In the genomic region with DNA sequence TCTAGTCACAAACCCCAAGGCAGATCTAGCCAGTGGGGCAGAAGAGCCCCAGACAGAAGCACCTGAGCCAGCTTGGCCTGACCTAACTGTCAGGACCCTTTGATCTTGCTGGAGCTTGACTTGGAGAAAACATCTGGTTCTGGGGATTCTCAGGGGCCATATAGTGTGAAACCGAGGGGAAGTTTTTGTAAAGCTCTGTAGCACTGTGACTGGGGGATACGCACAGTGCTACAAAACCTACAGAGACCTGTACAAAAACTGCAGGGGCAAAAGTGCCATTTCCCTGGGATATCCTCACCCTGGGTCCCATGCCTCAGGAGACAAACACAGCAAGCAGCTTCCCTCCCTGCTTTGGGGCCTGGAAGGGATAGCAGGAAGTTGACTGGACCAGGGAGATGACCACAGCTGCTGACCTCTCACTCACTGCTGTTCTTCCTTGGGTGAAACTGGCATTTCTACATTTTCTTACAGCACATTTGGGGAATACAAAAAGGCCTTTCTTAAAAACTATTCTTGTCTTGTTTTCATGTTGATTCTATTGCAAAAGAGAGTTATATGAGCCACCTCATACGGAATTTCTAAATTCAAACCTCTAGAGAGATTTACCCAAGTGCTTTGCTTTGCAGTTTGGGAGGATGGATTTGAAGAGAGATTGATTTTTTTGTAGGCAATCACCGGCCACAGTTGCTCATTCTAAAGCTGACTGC, we compare ENCODE assay signal across 11 cellular contexts.
DNase-seq lines count a peak whose midpoint lies in the region; ATAC-seq and TF ChIP-seq lines count a peak whose summit lies in the region.
"Had no signal": no experiment of that assay in that cellular context is flagged by ENCODE, and none has a peak within 500 bp of the region (broad histone marks: within the 10 kb centered on the region; RNA-seq: fewer than 3 reads in every experiment).

No MANE protein-coding gene starts in this region.

- BruUV-seq in OCI-LY7 (replicated peaks; lab: Mats Ljungman, UMichigan): TSS peak; percentile 56

- no peaks in the 10 kb centered on the region for H4K20me1 ChIP-seq in OCI-LY7 (ENCODE audit: insufficient read depth, low read length)

- no peaks in the 10 kb centered on the region for H3K79me2 ChIP-seq in OCI-LY7 (ENCODE audit: insufficient read depth, low read depth, low read length)

- H2AFZ ChIP-seq in OCI-LY7 (ENCODE audit: low read length): peak overlapping the region; percentile 78

- TF ChIP-seq CTCF in OCI-LY7 (conservative IDR thresholded peaks at IDR 0.05; ENCODE audit: low read length): no peak
- no peak for TF ChIP-seq CTCF in omental fat pad (IDR thresholded peaks at IDR 0.05)
- TF ChIP-seq CTCF in GM13977 (IDR thresholded peaks at IDR 0.05; ENCODE audit: extremely low read depth, insufficient read depth, missing control alignments): no peak

- POLR2A ChIA-PET in OCI-LY7 (lab: Charles Lee): interaction anchor here (0.8 to 13.7 kb wide), 11 partner anchors 10 to 117 kb away, joined by 3 to 205 read pairs (median 8); no protein-coding TSS in a partner anchor

- intact Hi-C loops in OCI-LY7 (cut with micrococcal nuclease; ENCODE audit: unreplicated experiment): loop anchor here (1.0 to 2.0 kb wide), 2 partner anchors 16 to 20 kb away; no protein-coding TSS in a partner anchor

- no peaks in the 10 kb centered on the region for H3K9me2 ChIP-seq in OCI-LY7 (ENCODE audit: insufficient read depth, low read length)

- peak; percentile 39 for ATAC-seq in GM18870 (IDR thresholded peaks at IDR 0.05; ENCODE audit: unreplicated experiment)
- ATAC-seq in HG02642 (IDR thresholded peaks at IDR 0.05; ENCODE audit: poor library complexity, unreplicated experiment): peak; percentile 58
- peak; percentile 33 for ATAC-seq in omental fat pad (ENCODE audit: low FRiP score)
- ATAC-seq in HG02763 (IDR thresholded peaks at IDR 0.05; ENCODE audit: unreplicated experiment): no peak
- ATAC-seq: activated CD8-positive, alpha-beta T cell treated with anti-CD3 and anti-CD28 coated beads, Interleukin-2, amount 10 ng/mL, durations not matched to agents 7 days and 5 days had no signal

- peak overlapping the region; percentile 1 for H3K4me3 ChIP-seq in OCI-LY7 (ENCODE audit: low read depth, low read length, poor library complexity, severe bottlenecking)
- H3K4me3 ChIP-seq: ovary had no signal

- H3K4me2 ChIP-seq in OCI-LY7 (ENCODE audit: low read length): peak overlapping the region; percentile 54

- DNase-seq in OCI-LY7 (ENCODE audit: low spot score) (peak; percentile 73), omental fat pad (ENCODE audit: low spot score) (no peak), NCI-H526 treated with DMSO at 0.1 percent for 48 hours (lab: John Stamatoyannopoulos, UW) (no peak), GM13977 (ENCODE audit: low spot score) (no peak), DMS79 (lab: John Stamatoyannopoulos, UW) (no peak)
- DNase-seq: activated CD8-positive, alpha-beta T cell treated with anti-CD3 and anti-CD28 coated beads, Interleukin-2, amount 10 ng/mL, durations not matched to agents 7 days and 5 days; NCI-H226; ovary had no signal

- CTCF ChIA-PET in OCI-LY7 (lab: Charles Lee; ENCODE audit: unreplicated experiment): interaction anchor here (1.1 to 2.1 kb wide), 5 partner anchors 10 to 82 kb away, joined by 4 to 8 read pairs (median 4); no protein-coding TSS in a partner anchor

- in situ Hi-C loops in GM13977 (cut with MboI; ENCODE audit: low pct_unique_long_range_greater_than_20kb, low sequenced_read_pairs, unreplicated experiment): no loop called here

- peaks cover 48% of the 10 kb centered on the region for H3K4me1 ChIP-seq in OCI-LY7 (ENCODE audit: insufficient read depth, low read length, poor library complexity, severe bottlenecking)

- H3K27ac ChIP-seq in OCI-LY7 (ENCODE audit: low read depth, low read length, poor library complexity, severe bottlenecking): peak overlapping the region; percentile 81
- H3K27ac ChIP-seq: ovary had no signal

- H3K9me3 ChIP-seq in OCI-LY7 (ENCODE audit: low read length): no peaks in the 10 kb centered on the region
- H3K9me3 ChIP-seq: ovary had no signal

- H3K36me3 ChIP-seq in OCI-LY7 (ENCODE audit: insufficient read depth, low read length): no peaks in the 10 kb centered on the region
- H3K36me3 ChIP-seq: ovary had no signal
